In the genomic region with DNA sequence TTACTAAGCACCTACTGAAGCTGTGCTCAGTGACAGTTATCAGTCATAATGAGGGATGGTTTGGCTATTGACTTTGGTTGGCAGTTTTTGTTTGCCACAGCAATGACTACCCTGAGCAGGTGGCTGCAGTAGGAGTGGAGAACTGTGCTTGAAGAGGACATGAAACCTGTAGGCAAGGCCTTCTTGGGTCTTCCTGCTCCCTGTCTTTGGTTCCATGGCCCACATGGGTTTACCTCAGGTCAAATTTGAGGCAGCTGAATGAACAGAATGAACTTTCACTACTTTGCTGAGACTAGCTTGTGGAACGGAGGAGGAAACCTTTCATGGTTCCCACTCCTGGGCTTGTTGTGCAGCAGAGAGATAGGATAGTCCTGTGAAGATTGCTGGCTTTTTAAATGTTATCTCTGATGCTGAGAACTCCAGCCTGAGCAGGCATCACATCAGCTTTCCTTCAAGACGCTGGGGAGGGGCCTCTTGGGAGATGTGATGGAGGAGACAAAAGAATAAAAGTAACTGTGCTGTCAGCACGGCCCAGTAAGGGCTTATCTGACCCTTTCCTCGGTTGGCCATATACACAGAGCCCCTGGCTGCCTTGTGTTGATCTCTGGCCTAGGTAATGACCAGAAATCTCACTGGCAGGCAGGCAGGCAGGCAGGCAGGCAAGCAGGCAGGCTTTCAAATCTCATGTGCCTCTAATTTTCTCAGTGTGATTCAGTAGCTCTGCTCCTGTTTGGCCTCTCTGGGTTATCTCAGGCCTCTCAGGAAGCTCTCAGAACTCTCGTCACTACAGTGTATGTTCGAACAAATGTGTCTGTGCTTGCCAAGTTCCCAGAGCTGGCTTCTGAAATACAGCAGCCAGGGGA, we compare ENCODE assay signal across 8 cellular contexts. TPM values are rescaled to one million over a fixed set of nuclear protein-coding genes. Genes with fewer than 3 reads are reported as not detected.
DNase-seq lines count a peak whose midpoint lies in the region; ATAC-seq, FAIRE-seq and TF ChIP-seq lines count a peak whose summit lies in the region.

No MANE protein-coding gene starts in this region.

- intact Hi-C loops in adrenal gland (cut with DNase I): no loop called here

- peak overlapping the region in 2 of 5 donors; percentile 61 to 70 for H3K27ac ChIP-seq in adrenal gland

- peaks cover 2% of the 10 kb centered on the region for H3K36me3 Mint-ChIP-seq in mesothelial cell of epicardium

- ATAC-seq in HG03097 (IDR thresholded peaks at IDR 0.05; ENCODE audit: low FRiP score, unreplicated experiment): peak; percentile 59

- H3K27ac Mint-ChIP-seq in mesothelial cell of epicardium: peak overlapping the region; percentile 76

- TF ChIP-seq CTCF in adrenal gland (IDR thresholded peaks at IDR 0.05): no peak
- TF ChIP-seq CTCF in mesothelial cell of epicardium (IDR thresholded peaks at IDR 0.05; ENCODE audit: unreplicated experiment): no peak

- DNase-seq in GM19239 (ENCODE audit: insufficient read length, low spot score) (no peak), adrenal gland (peak; percentile 18 to 85 (median 45)), mesothelial cell of epicardium (ENCODE audit: low spot score in 2 of 2, unreplicated experiment in 2 of 2) (no peak), NCI-H1092 treated with DMSO at 0.1 percent for 48 hours (lab: John Stamatoyannopoulos, UW) (no peak), NCI-H1048 (lab: John Stamatoyannopoulos, UW) (no peak), D341Med (ENCODE audit: low spot score) (no peak), inferior parietal cortex (ENCODE audit: extremely low spot score) (no peak)

- 42 to 53% (median 50%) methylated on average over 5 to 6 of the region's 6 CpGs for WGBS in adrenal gland, 4 donors

- FAIRE-seq in GM19239 (lab: Jason Lieb, UNC): peak; percentile 80

- H3K4me3 Mint-ChIP-seq in mesothelial cell of epicardium: no peak overlapping the region

- no peaks in the 10 kb centered on the region for H3K27me3 Mint-ChIP-seq in mesothelial cell of epicardium (ENCODE audit: low read depth)

- no peak overlapping the region for H3K4me3 ChIP-seq in adrenal gland

- H3K36me3 ChIP-seq in adrenal gland (replicated peaks in 1 of 2): no peaks in the 10 kb centered on the region

- H3K27me3 ChIP-seq in adrenal gland: no peaks in the 10 kb centered on the region

- no peak for TF ChIP-seq POLR2A in adrenal gland (IDR thresholded peaks at IDR 0.05)

- H3K9me3 Mint-ChIP-seq in mesothelial cell of epicardium: no peaks in the 10 kb centered on the region

- H3K9me3 ChIP-seq in adrenal gland (replicated peaks in 1 of 3): no peaks in the 10 kb centered on the region

- H3K4me1 ChIP-seq in adrenal gland (replicated peaks in 1 of 2): peaks cover 17 to 33% of the 10 kb centered on the region in 2 donors

- peaks cover 31% of the 10 kb centered on the region for H3K4me1 Mint-ChIP-seq in mesothelial cell of epicardium

RNA-seq across cellular contexts. Expression of gene STIM1, which starts 12.0 kb away (rescaled TPM):
- 10 to 100 TPM; 22.2 to 44.1 (median 36.4) TPM for total RNA-seq in adrenal gland
- 10 to 100 TPM; 13.4 to 23.0 (median 17.2) TPM for polyA plus RNA-seq in adrenal gland
- total RNA-seq in mesothelial cell of epicardium: 41.2 to 43.9 TPM (median 43.7 TPM) in 3 replicates

RNA-seq across cellular contexts. Expression of gene RHOG, which starts 26.7 kb away (rescaled TPM):
- total RNA-seq in adrenal gland: 10 to 100 TPM; 31.3 to 91.2 (median 54.5) TPM
- 10 to 100 TPM; 28.7 to 49.4 (median 38.4) TPM for polyA plus RNA-seq in adrenal gland
- 23.8 to 24.7 TPM (median 24.2 TPM) in 3 replicates for total RNA-seq in mesothelial cell of epicardium

RNA-seq across cellular contexts. Expression of gene PGAP2, which starts 59.1 kb away (rescaled TPM):
- total RNA-seq in adrenal gland (10 to 100 TPM in 7 of 8 donors, 1 to 10 TPM in 1; 4.6 to 32.5 (median 19.9) TPM), mesothelial cell of epicardium (43.2 to 47.6 TPM (median 47.4 TPM) in 3 replicates)
- polyA plus RNA-seq in adrenal gland: 10 to 100 TPM; 17.2 to 44.0 (median 21.9) TPM

Comparison
In these comparisons a context has a peak if more than half of its experiments do, and no peak if none do; other contexts are left out.
1. DNase-seq: peak in adrenal gland (7 of 7); none in GM19239 (single experiment), mesothelial cell of epicardium (0 of 2), NCI-H1092 treated with DMSO at 0.1 percent for 48 hours (single experiment), NCI-H1048 (single experiment), D341Med (single experiment) and inferior parietal cortex (single experiment).